Comparison of ENCODE assay signal across 27 cellular contexts in the genomic region with DNA sequence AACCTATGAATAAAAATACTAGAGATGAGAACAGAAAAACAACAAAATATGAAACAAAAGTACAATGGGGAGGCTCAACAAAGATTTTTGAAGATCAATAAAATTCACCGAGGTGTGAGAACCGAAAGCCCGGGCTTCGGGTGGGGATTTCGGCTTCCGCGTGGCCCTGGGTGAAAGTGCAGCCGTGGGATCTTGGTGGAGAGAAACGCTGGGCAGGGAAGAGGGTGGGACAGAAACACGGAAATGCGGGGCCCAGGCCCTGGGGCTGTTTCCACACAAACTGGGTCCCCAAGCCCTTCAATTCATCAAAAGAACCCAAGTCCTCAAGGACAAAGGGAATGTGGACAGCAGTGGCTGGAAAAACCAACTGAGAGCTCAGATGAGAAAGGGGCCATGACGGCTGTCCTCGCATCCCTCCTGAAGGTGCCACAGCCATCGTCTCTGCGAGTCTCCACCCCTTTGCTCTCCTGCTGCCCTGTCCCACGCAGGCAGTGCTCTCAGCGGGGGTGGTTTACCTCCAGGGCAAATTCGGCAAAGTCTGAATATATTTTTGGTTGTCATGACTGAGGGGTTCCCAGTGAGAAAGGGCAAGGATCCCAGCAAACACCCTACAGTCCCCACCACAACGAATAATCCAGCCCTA. TPM values are rescaled to one million over a fixed set of nuclear protein-coding genes. Genes with fewer than 3 reads are reported as not detected.
"Had no signal": no experiment of that assay in that cellular context is flagged by ENCODE, and none has a peak within 500 bp of the region (broad histone marks: within the 10 kb centered on the region; RNA-seq: fewer than 3 reads in every experiment).

No MANE protein-coding gene starts in this region.

- H3K27ac ChIP-seq: coronary artery, heart right ventricle, left lung, neutrophil, right lobe of liver, testis, tibial nerve had no signal

- H3K27me3 ChIP-seq: right lobe of liver, testis had no signal

- H3K27ac Mint-ChIP-seq: endodermal cell; nephron progenitor cell; stimulated activated memory B cell treated with anti-CD40 and anti-IgM and Interleukin-4, amounts not matched to agents 10 μg/mL and 1 μg/mL and 100 μg/mL, for 72 hours; stimulated activated naive CD8-positive, alpha-beta T cell treated with anti-CD3 and anti-CD28 coated beads, Interleukin-15, amount 100 ng/mL, for 72 hours had no signal

- H3K9me3 ChIP-seq: neutrophil, right lobe of liver, testis had no signal

- H3K36me3 ChIP-seq: heart right ventricle, left lung, neutrophil, right lobe of liver, tibial nerve had no signal

- H3K4me1 Mint-ChIP-seq: endodermal cell; stimulated activated memory B cell treated with anti-CD40 and anti-IgM and Interleukin-4, amounts not matched to agents 10 μg/mL and 1 μg/mL and 100 μg/mL, for 72 hours; stimulated activated naive CD8-positive, alpha-beta T cell treated with anti-CD3 and anti-CD28 coated beads, Interleukin-15, amount 100 ng/mL, for 72 hours had no signal

- ATAC-seq: heart right ventricle; left lung; right lobe of liver; stimulated activated memory B cell treated with anti-CD40 and anti-IgM and Interleukin-4, amounts not matched to agents 10 μg/mL and 1 μg/mL and 100 μg/mL, for 72 hours; stimulated activated naive CD8-positive, alpha-beta T cell treated with anti-CD3 and anti-CD28 coated beads, Interleukin-15, amount 100 ng/mL, for 72 hours had no signal

- H3K4me1 ChIP-seq: heart right ventricle, left lung, right lobe of liver, testis, tibial nerve had no signal

- H3K4me3 ChIP-seq: coronary artery, heart right ventricle, left lung, lung, right lobe of liver, testis, tibial nerve had no signal

- H3K36me3 Mint-ChIP-seq: stimulated activated memory B cell treated with anti-CD40 and anti-IgM and Interleukin-4, amounts not matched to agents 10 μg/mL and 1 μg/mL and 100 μg/mL, for 72 hours had no signal

- DNase-seq: caudate nucleus; effector CD4-positive, alpha-beta T cell; endodermal cell; foreskin melanocyte; heart right ventricle; hypothalamus; mesenchymal stem cell; midbrain; nephron progenitor cell; stimulated activated CD4-positive, alpha-beta T cell treated with anti-CD3 and anti-CD28 coated beads, Interleukin-15, amount 100 ng/mL, for 24 hours; stimulated activated CD4-positive, alpha-beta T cell treated with anti-CD3 and anti-CD28 coated beads, Interleukin-1b, Interleukin-23, amount 100 ng/mL, for 48 hours; stimulated activated CD4-positive, alpha-beta T cell treated with anti-CD3 and anti-CD28 coated beads, Interleukin-4, amount 100 ng/mL, for 24 hours; stimulated activated naive CD8-positive, alpha-beta T cell treated with anti-CD3 and anti-CD28 coated beads, Interleukin-15, amount 100 ng/mL, for 72 hours; testis had no signal

- H3K4me3 Mint-ChIP-seq: endodermal cell; nephron progenitor cell; stimulated activated memory B cell treated with anti-CD40 and anti-IgM and Interleukin-4, amounts not matched to agents 10 μg/mL and 1 μg/mL and 100 μg/mL, for 72 hours; stimulated activated naive CD8-positive, alpha-beta T cell treated with anti-CD3 and anti-CD28 coated beads, Interleukin-15, amount 100 ng/mL, for 72 hours had no signal

RNA-seq across cellular contexts. Expression of gene FOXL3, which starts 19.7 kb away (rescaled TPM):
- total RNA-seq: cerebellum, dermis microvascular lymphatic vessel endothelial cell, endodermal cell, glomerular endothelial cell, heart right ventricle, left lung, lung, osteocyte, right lobe of liver, subcutaneous adipose tissue, tibial nerve, ureter had no signal
